ENCODE assay signal across 1 cellular context in the genomic region with DNA sequence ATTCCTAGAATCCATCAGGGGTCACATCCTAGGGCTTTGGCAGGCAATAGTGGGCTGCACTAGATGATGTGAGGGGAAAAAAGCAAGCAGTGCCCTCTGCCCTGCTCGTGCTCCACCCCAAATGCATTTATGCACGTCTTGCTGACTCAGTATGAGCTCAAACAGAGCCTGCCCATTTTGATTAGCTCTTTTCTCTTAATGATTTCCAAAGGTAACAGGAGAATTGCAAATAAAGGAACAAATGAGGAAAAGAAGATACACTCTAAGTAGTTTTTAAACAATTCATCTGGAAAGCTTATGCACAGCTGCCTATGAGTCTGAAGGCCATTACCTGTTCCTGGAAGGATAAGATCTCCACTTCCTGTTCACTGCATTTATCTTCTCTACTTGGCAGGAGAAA.
TF ChIP-seq lines count a peak whose summit lies in the region.

No MANE protein-coding gene starts in this region.

TF ChIP-seq in GM23338, 12 proteins besides CTCF, POLR2A, EP300 and RAD21 (continued from another document):
- no peak for TF ChIP-seq ZNF331 (CRISPR knock-in tag; IDR thresholded peaks at IDR 0.05; ENCODE audit: low read depth)
TF ChIP-seq in GM23338: peak in this region for 0.
